ENCODE assay signal across 12 cellular contexts in the genomic region with DNA sequence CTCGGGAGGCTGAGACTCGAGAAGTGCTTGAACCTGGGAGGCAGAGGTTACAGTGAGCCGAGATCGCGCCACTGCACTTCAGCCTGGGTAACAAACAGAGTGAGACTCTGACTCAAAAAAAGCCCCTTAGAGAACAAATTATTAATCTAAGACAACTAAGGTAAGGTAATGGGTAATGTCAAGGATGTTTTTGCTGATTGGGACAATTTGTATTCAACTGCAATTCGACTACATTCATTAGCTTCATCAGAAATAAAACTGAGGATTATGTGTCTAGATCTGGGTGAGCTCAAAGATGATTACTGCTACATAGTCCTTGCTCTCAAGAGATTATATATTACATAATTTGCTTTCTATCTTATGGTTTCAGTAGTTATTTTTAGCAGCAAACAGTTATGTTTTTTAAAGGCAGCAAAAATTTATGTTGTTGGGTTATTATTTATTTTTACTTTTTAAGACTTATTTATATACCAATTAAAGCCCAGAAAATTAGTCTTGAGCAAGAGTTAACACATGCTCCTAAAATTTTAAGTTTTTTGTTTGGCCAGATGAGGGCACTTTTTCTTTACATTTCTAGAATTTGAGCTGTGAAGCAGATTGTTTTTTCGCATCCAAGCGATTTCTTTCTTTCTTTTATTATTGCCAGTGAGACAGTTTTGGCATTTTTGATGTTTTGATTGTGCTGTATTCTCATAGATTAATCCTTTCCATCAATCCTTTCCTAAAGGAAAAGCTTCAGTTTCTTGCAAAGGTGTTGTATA. TPM values are rescaled to one million over a fixed set of nuclear protein-coding genes. Genes with fewer than 3 reads are reported as not detected.
DNase-seq lines count a peak whose midpoint lies in the region; ATAC-seq, FAIRE-seq and TF ChIP-seq lines count a peak whose summit lies in the region.
"Had no signal": no experiment of that assay in that cellular context is flagged by ENCODE, and none has a peak within 500 bp of the region (broad histone marks: within the 10 kb centered on the region; RNA-seq: fewer than 3 reads in every experiment).

No MANE protein-coding gene starts in this region.

- H3K4me1 ChIP-seq in H9 (ENCODE audit: insufficient read depth, low read length), result peaks cover 3% of the 10 kb centered on the region; the same call in 1 of the 2 replicates

- no peaks in the 10 kb centered on the region for H3K9me3 ChIP-seq in H9 (ENCODE audit: control insufficient read depth, low read depth, low read length)
- H3K9me3 ChIP-seq: sigmoid colon had no signal

- no peak; the same call in 2 of the 3 replicates for TF ChIP-seq CTCF in H9 (conservative IDR thresholded peaks at IDR 0.05)
- peak; percentile 41 for TF ChIP-seq CTCF in VCaP (conservative IDR thresholded peaks at IDR 0.05)

- H4K20me1 ChIP-seq in H9 (ENCODE audit: control insufficient read depth, insufficient read depth, insufficient read length), result no peaks in the 10 kb centered on the region

- FAIRE-seq in islet of Langerhans (lab: Jason Lieb, UNC), result peak; percentile 79

- H2BK12ac ChIP-seq in H9 (ENCODE audit: insufficient read length, low read depth, low read length), result no peak overlapping the region

- no peak for ATAC-seq in HG03159 (IDR thresholded peaks at IDR 0.05; ENCODE audit: unreplicated experiment)

- H3K9ac ChIP-seq in H9 (ENCODE audit: extremely low read depth, insufficient read length, low read length), result no peak overlapping the region

- WGBS in H9 (ENCODE audit: extremely low coverage, insufficient read length, low lambda C conversion rate), result no CpG with 5 or more reads among the region's 8 CpGs

- H2BK20ac ChIP-seq in H9 (ENCODE audit: low read depth, low read length, poor library complexity, severe bottlenecking), result no peak overlapping the region

- no peak overlapping the region for H4K91ac ChIP-seq in H9 (ENCODE audit: insufficient read length, low read depth, low read length)

- H2BK120ac ChIP-seq in H9 (ENCODE audit: low read depth, low read length, poor library complexity, severe bottlenecking), result no peak overlapping the region

- no peak overlapping the region for H2BK15ac ChIP-seq in H9 (ENCODE audit: low read depth, low read length)

- no peak overlapping the region for H3K4ac ChIP-seq in H9 (ENCODE audit: low read depth, low read length)

- no peaks in the 10 kb centered on the region for H3K27me3 ChIP-seq in H9 (ENCODE audit: insufficient read depth, low read length)
- H3K27me3 ChIP-seq: sigmoid colon had no signal

- H3K56ac ChIP-seq in H9 (ENCODE audit: insufficient read length, low read depth, low read length), result no peak overlapping the region

- peaks cover 0 to 20% (median 14%) of the 10 kb centered on the region in 3 experiments; a peak in 6 of 7 replicates for H3K36me3 Mint-ChIP-seq in H9 (ENCODE audit: insufficient read depth in 1 of 3, low read depth in 3 of 3)
- H3K36me3 Mint-ChIP-seq: IgD-negative memory B cell had no signal

- no peak overlapping the region for H2AFZ ChIP-seq in H9 (ENCODE audit: low read length)

- H3K27me3 Mint-ChIP-seq in H9 (ENCODE audit: low read depth), result no peaks in the 10 kb centered on the region
- H3K27me3 Mint-ChIP-seq: IgD-negative memory B cell had no signal

- H3K4me3 Mint-ChIP-seq in H9, result no peak overlapping the region
- H3K4me3 Mint-ChIP-seq: IgD-negative memory B cell had no signal

- no peak overlapping the region for H4K5ac ChIP-seq in H9 (ENCODE audit: insufficient read length, low read depth, low read length)

- H4K8ac ChIP-seq in H9 (replicated peaks; ENCODE audit: insufficient read length, low read depth, low read length), result no peak overlapping the region

- no peak overlapping the region for H3K14ac ChIP-seq in H9 (ENCODE audit: insufficient read depth, low read length)

- no peaks in the 10 kb centered on the region for H3K23me2 ChIP-seq in H9 (ENCODE audit: insufficient read length, low read depth, low read length, poor library complexity, severe bottlenecking)

- DNase-seq in AML-193 (lab: John Stamatoyannopoulos, UW) (peak; percentile 26 to 29), H9 (no peak), activated gamma-delta T cell treated with Interleukin-2 at 50 U/mL for 16 hours (no peak), AG20443 (ENCODE audit: low spot score) (no peak), foreskin melanocyte (no peak)
- DNase-seq: activated naive CD4-positive, alpha-beta T cell; GDM1; sigmoid colon had no signal

- H3K4me2 ChIP-seq in H9 (ENCODE audit: insufficient read depth, insufficient read length, low read length), result no peak overlapping the region

- peak overlapping the region; percentile 18 to 95 (median 36); a peak in 4 of 7 replicates for H3K27ac Mint-ChIP-seq in H9
- H3K27ac Mint-ChIP-seq: IgD-negative memory B cell had no signal

- H3K9me3 Mint-ChIP-seq in H9, result no peaks in the 10 kb centered on the region
- H3K9me3 Mint-ChIP-seq: IgD-negative memory B cell had no signal

- peaks cover 6% of the 10 kb centered on the region for H3K79me1 ChIP-seq in H9 (ENCODE audit: insufficient read depth, low read depth, low read length, poor library complexity, severe bottlenecking)

- H3K27ac ChIP-seq in H9 (ENCODE audit: insufficient read length, low read depth, low read length) (no peak overlapping the region), VCaP (no peak overlapping the region)
- H3K27ac ChIP-seq: sigmoid colon had no signal

- H3K79me2 ChIP-seq in H9 (ENCODE audit: insufficient read depth, low read length), result peaks cover 3% of the 10 kb centered on the region; the same call in 1 of the 2 replicates

- H3K23ac ChIP-seq in H9 (ENCODE audit: insufficient read length, low read depth, low read length), result no peak overlapping the region

- peaks cover 42 to 62% of the 10 kb centered on the region in 2 experiments for H3K4me1 Mint-ChIP-seq in H9
- H3K4me1 Mint-ChIP-seq: IgD-negative memory B cell had no signal

- no peak overlapping the region for H3T11ph ChIP-seq in H9 (ENCODE audit: low read length)

- no peak overlapping the region for H2BK5ac ChIP-seq in H9 (ENCODE audit: insufficient read length, low read length)

- H2AK5ac ChIP-seq in H9 (ENCODE audit: insufficient read length, low read length), result no peak overlapping the region

- H3K18ac ChIP-seq in H9 (ENCODE audit: insufficient read length, low read depth, low read length), result no peak overlapping the region

RNA-seq across cellular contexts. Expression of a gene that starts 52.3 kb away (rescaled TPM):
- total RNA-seq in H9 (2021), result 82.5 and 86.7 TPM in 2 replicates

Comparison
In these comparisons a context has a peak if more than half of its experiments do, and no peak if none do; other contexts are left out.
1. DNase-seq: peak in AML-193 (2 of 2); none in H9 (single experiment), activated gamma-delta T cell treated with Interleukin-2 at 50 U/mL for 16 hours (single experiment), AG20443 (single experiment) and foreskin melanocyte (single experiment).